ENCODE assay signal across 19 cellular contexts in the genomic region with DNA sequence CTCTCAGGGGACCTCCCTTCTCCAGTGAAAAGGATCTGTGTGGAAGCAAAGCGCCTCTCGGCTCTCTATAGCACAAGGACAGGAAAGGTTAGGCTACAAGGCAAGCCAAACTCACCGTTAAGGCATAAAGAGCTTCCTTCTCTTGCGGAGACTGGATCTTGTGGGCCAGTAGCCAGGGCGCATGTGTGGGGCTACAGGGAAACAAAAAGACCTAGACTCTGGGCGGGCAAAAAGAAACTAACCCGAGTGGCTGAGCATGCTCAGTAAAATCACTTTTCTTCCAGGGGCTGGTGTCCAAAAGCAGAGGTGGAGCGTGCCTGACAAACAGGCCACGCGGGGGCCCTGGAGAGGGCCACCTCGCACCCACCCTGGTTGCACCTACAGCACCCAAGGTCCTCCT.
"Had no signal": no experiment of that assay in that cellular context is flagged by ENCODE, and none has a peak within 500 bp of the region (broad histone marks: within the 10 kb centered on the region; RNA-seq: fewer than 3 reads in every experiment).

No MANE protein-coding gene starts in this region.

- H3K27me3 Mint-ChIP-seq: activated naive CD8-positive, alpha-beta T cell had no signal

- H3K27ac ChIP-seq: brain microvascular endothelial cell, heart left ventricle, neural progenitor cell, pancreas, stomach, tibial artery had no signal

- H3K4me1 Mint-ChIP-seq: neural progenitor cell had no signal

- H3K9me3 Mint-ChIP-seq: neural progenitor cell had no signal

- H3K4me3 Mint-ChIP-seq: activated naive CD8-positive, alpha-beta T cell; neural progenitor cell had no signal

- H3K4me1 ChIP-seq: neural progenitor cell had no signal

- H3K4me3 ChIP-seq: dorsolateral prefrontal cortex, heart left ventricle, neural progenitor cell, pancreas, skin epidermis, stomach, tibial artery had no signal

- DNase-seq: activated CD4-positive, alpha-beta T cell treated with anti-CD3 and anti-CD28 coated beads, Interleukin-2, amount 50 U/mL, for 1 hour; activated CD4-positive, CD25-positive, alpha-beta regulatory T cell; activated effector memory CD4-positive, alpha-beta T cell treated with Interleukin-2 at 50 U/mL for 16 hours; activated T-cell treated with anti-CD3 and anti-CD28 coated beads for 4 hours; amygdala; brain microvascular endothelial cell; dorsolateral prefrontal cortex; foreskin melanocyte; heart left ventricle; left ventricle myocardium superior; midbrain; pancreas; stimulated activated CD4-positive, alpha-beta T cell treated with anti-CD3 and anti-CD28 coated beads, Interleukin-4, amount 100 ng/mL, for 4 hours; stomach; tibial artery had no signal

- H3K27ac Mint-ChIP-seq: activated naive CD8-positive, alpha-beta T cell; neural progenitor cell had no signal

- H3K9ac ChIP-seq: neural progenitor cell had no signal

- H3K9me3 ChIP-seq: heart left ventricle, pancreas, stomach, tibial artery had no signal

- H3K4me2 ChIP-seq: neural progenitor cell had no signal

- H2AFZ ChIP-seq: neural progenitor cell had no signal

- H3K27me3 ChIP-seq: brain microvascular endothelial cell, dorsolateral prefrontal cortex, heart left ventricle, neural progenitor cell, pancreas, stomach, tibial artery had no signal

- ATAC-seq: heart left ventricle, left ventricle myocardium superior, pancreas, SK-N-SH treated with all-trans-retinoic acid at 6 μM for 48 hours had no signal
